Comparison of ENCODE assay signal across 14 cellular contexts in the genomic region with DNA sequence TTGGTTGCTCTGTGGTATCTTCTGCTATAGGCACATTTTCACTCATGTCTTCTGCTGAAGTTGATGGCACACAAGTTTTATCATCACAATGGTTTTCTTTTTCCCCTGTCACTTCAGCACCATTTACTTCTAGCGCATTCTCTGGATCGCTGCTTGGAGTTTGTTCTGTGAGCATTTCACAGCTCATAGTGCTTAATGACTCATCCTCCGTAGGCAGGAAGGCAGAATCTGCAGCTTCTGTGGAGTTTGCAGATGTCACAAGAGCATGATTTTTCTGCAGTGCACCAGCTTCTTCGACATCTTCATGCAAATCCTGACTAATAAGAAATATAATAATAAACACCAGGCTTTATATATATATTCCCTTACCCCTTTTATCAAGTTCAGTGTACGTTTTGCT.
DNase-seq lines count a peak whose midpoint lies in the region; ATAC-seq and TF ChIP-seq lines count a peak whose summit lies in the region.
"Had no signal": no experiment of that assay in that cellular context is flagged by ENCODE, and none has a peak within 500 bp of the region (broad histone marks: within the 10 kb centered on the region; RNA-seq: fewer than 3 reads in every experiment).

No MANE protein-coding gene starts in this region.

- H3K27me3 ChIP-seq in NT2/D1 (ENCODE audit: insufficient read depth, insufficient read length) (no peaks in the 10 kb centered on the region), sigmoid colon (no peaks in the 10 kb centered on the region)
- H3K27me3 ChIP-seq: esophagus muscularis mucosa, vagina had no signal

- no peaks in the 10 kb centered on the region for H3K27me3 Mint-ChIP-seq in Calu3 (ENCODE audit: unreplicated experiment)
- H3K27me3 Mint-ChIP-seq in stimulated activated naive CD8-positive, alpha-beta T cell treated with anti-CD3 and anti-CD28 coated beads, Interleukin-15, amount 100 ng/mL, for 72 hours = no peaks in the 10 kb centered on the region

- TF ChIP-seq EP300 in sigmoid colon (IDR thresholded peaks at IDR 0.05) = no peak

- no peak for TF ChIP-seq POLR2A in sigmoid colon (IDR thresholded peaks at IDR 0.05)

- intact Hi-C loops in Calu3 (cut with micrococcal nuclease; ENCODE audit: unreplicated experiment) (no loop called here), sigmoid colon (cut with DNase I) (no loop called here)

- no peak overlapping the region for H3K27ac ChIP-seq in sigmoid colon
- H3K27ac ChIP-seq: esophagus muscularis mucosa, vagina had no signal

- peaks cover 8% of the 10 kb centered on the region for H3K4me1 Mint-ChIP-seq in Calu3 (ENCODE audit: low read depth, unreplicated experiment)
- no peaks in the 10 kb centered on the region for H3K4me1 Mint-ChIP-seq in stimulated activated naive CD8-positive, alpha-beta T cell treated with anti-CD3 and anti-CD28 coated beads, Interleukin-15, amount 100 ng/mL, for 72 hours
- H3K4me1 Mint-ChIP-seq: T-cell had no signal

- no peak for TF ChIP-seq CTCF in Calu3 (IDR thresholded peaks at IDR 0.05; ENCODE audit: unreplicated experiment)
- no peak for TF ChIP-seq CTCF in sigmoid colon (IDR thresholded peaks at IDR 0.05)

- WGBS in sigmoid colon, 2 donors = 89 to 90% methylated on average over 5 of the region's 5 CpGs

- BruUV-seq in Calu3 (replicated peaks; lab: Mats Ljungman, UMichigan) = no TSS peak

- CTCF ChIA-PET in Calu3 (lab: Charles Lee) = no interaction called here

- H3K4me3 Mint-ChIP-seq in Calu3 (ENCODE audit: low read depth, unreplicated experiment) = no peak overlapping the region
- no peak overlapping the region for H3K4me3 Mint-ChIP-seq in stimulated activated naive CD8-positive, alpha-beta T cell treated with anti-CD3 and anti-CD28 coated beads, Interleukin-15, amount 100 ng/mL, for 72 hours
- H3K4me3 Mint-ChIP-seq: T-cell had no signal

- H3K4me3 ChIP-seq in NT2/D1 (ENCODE audit: insufficient read length, low read depth) (no peak overlapping the region), sigmoid colon (no peak overlapping the region)
- H3K4me3 ChIP-seq: esophagus muscularis mucosa, lung, vagina had no signal

- no peaks in the 10 kb centered on the region for H3K9me3 Mint-ChIP-seq in Calu3 (ENCODE audit: low read depth, unreplicated experiment)
- H3K9me3 Mint-ChIP-seq in stimulated activated naive CD8-positive, alpha-beta T cell treated with anti-CD3 and anti-CD28 coated beads, Interleukin-15, amount 100 ng/mL, for 72 hours = no peaks in the 10 kb centered on the region
- H3K9me3 Mint-ChIP-seq: T-cell had no signal

- H3K9ac ChIP-seq in NT2/D1 (ENCODE audit: insufficient read length, low read depth) = no peak overlapping the region

- peaks cover 7% of the 10 kb centered on the region for H3K36me3 Mint-ChIP-seq in Calu3 (ENCODE audit: insufficient read depth, unreplicated experiment)

- H3K27ac Mint-ChIP-seq in Calu3 (ENCODE audit: unreplicated experiment) = peak overlapping the region; percentile 2
- H3K27ac Mint-ChIP-seq in stimulated activated naive CD8-positive, alpha-beta T cell treated with anti-CD3 and anti-CD28 coated beads, Interleukin-15, amount 100 ng/mL, for 72 hours = peak overlapping the region in 1 of 2 donors; percentile 20
- H3K27ac Mint-ChIP-seq: T-cell had no signal

- H3K9me3 ChIP-seq in NT2/D1 (ENCODE audit: insufficient read depth, low read length) (no peaks in the 10 kb centered on the region), sigmoid colon (no peaks in the 10 kb centered on the region)
- H3K9me3 ChIP-seq: esophagus muscularis mucosa, vagina had no signal

- DNase-seq in Calu3 = no peak
- DNase-seq in NT2/D1 (ENCODE audit: low read depth, low spot score) = peak; percentile 5
- peak; percentile 73 for DNase-seq in fibroblast of gingiva (ENCODE audit: low read depth)
- peak; percentile 4 for DNase-seq in occipital lobe (lab: John Stamatoyannopoulos, UW)
- no peak for DNase-seq in NCI-H1694 (lab: John Stamatoyannopoulos, UW)
- DNase-seq in stimulated activated naive CD8-positive, alpha-beta T cell treated with anti-CD3 and anti-CD28 coated beads, Interleukin-15, amount 100 ng/mL, for 72 hours = no peak
- DNase-seq in T-helper 2 cell = no peak
- DNase-seq in sigmoid colon = no peak
- DNase-seq: activated CD4-positive, alpha-beta T cell treated with anti-CD3 and anti-CD28 coated beads, Interleukin-2, amount 50 U/mL, for 48 hours; right cardiac atrium; T-cell had no signal

- H3K36me3 ChIP-seq in NT2/D1 (ENCODE audit: insufficient read depth, insufficient read length, low read length) (peaks cover 2% of the 10 kb centered on the region), sigmoid colon (peaks cover 0 to 4% (median 0%) of the 10 kb centered on the region in 4 donors)
- H3K36me3 ChIP-seq: esophagus muscularis mucosa, vagina had no signal

- no peak for ATAC-seq in stimulated activated naive CD8-positive, alpha-beta T cell treated with anti-CD3 and anti-CD28 coated beads, Interleukin-15, amount 100 ng/mL, for 72 hours
- ATAC-seq: right cardiac atrium, T-cell had no signal

- H3K4me1 ChIP-seq in NT2/D1 (ENCODE audit: insufficient read depth, insufficient read length) = no peaks in the 10 kb centered on the region
- no peaks in the 10 kb centered on the region for H3K4me1 ChIP-seq in sigmoid colon
- H3K4me1 ChIP-seq: esophagus muscularis mucosa, vagina had no signal

Comparison
In these comparisons a context has a peak if more than half of its experiments do, and no peak if none do; other contexts are left out.
1. DNase-seq: peak in NT2/D1 (single experiment), fibroblast of gingiva (single experiment) and occipital lobe (single experiment); none in Calu3 (single experiment), NCI-H1694 (single experiment), stimulated activated naive CD8-positive, alpha-beta T cell treated with anti-CD3 and anti-CD28 coated beads, Interleukin-15, amount 100 ng/mL, for 72 hours (0 of 2), T-helper 2 cell (0 of 5) and sigmoid colon (single experiment).